Comparison of ENCODE assay signal across 15 cellular contexts in the genomic region with DNA sequence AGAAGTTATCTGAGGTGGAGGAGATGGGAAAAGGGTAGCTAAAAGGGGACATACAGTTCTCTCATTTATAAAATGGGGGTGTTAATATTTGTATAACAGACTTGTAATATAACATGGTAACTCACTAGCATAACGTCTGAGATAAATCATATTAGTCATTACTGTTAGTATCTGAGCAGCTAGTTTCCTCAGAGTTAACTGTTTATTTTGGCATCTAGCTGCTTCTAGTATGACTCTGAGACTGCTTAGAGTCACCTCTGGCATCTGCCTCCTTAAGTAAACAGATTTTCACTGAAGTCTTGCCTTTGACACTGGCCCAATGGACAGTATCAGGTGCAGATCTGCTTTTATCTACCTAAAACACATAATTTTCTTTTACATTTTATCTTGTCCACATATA. TPM values are rescaled to one million over a fixed set of nuclear protein-coding genes. Genes with fewer than 3 reads are reported as not detected.
DNase-seq lines count a peak whose midpoint lies in the region; ATAC-seq and TF ChIP-seq lines count a peak whose summit lies in the region.
"Had no signal": no experiment of that assay in that cellular context is flagged by ENCODE, and none has a peak within 500 bp of the region (broad histone marks: within the 10 kb centered on the region; RNA-seq: fewer than 3 reads in every experiment).

No MANE protein-coding gene starts in this region.

- H3K4me1 Mint-ChIP-seq in osteocyte (ENCODE audit: unreplicated experiment): peaks cover 8% of the 10 kb centered on the region
- H3K4me1 Mint-ChIP-seq: activated naive CD4-positive, alpha-beta T cell treated with anti-CD3 and anti-CD28 coated beads, Interleukin-2, amount 10 ng/mL, durations not matched to agents 7 days and 5 days had no signal

- H3K4me2 ChIP-seq in PC-3 (ENCODE audit: low read length): no peak overlapping the region

- H3K27ac ChIP-seq in PC-3 (ENCODE audit: low read length): no peak overlapping the region
- H3K27ac ChIP-seq in epithelial cell of prostate: no peak overlapping the region

- H3K27ac Mint-ChIP-seq in osteocyte (ENCODE audit: unreplicated experiment): peak overlapping the region; percentile 42
- H3K27ac Mint-ChIP-seq: activated naive CD4-positive, alpha-beta T cell treated with anti-CD3 and anti-CD28 coated beads, Interleukin-2, amount 10 ng/mL, durations not matched to agents 7 days and 5 days; mesothelial cell of epicardium had no signal

- no TSS peak for BruUV-seq in PC-3 (replicated peaks; lab: Mats Ljungman, UMichigan)

- no peaks in the 10 kb centered on the region for H3K36me3 ChIP-seq in PC-3 (ENCODE audit: low read depth, low read length)

- POLR2A ChIA-PET in PC-3 (lab: Charles Lee; ENCODE audit: unreplicated experiment): no interaction called here

- CTCF ChIA-PET in PC-3 (lab: Charles Lee): no interaction called here

- intact Hi-C loops in PC-3 (cut with micrococcal nuclease): loop anchor here (5.0 kb wide), 1 partner anchor 56 kb away; the partner anchor contains the start of gene SLC30A9

- no peak overlapping the region for H3K4me3 ChIP-seq in PC-3 (ENCODE audit: low read length)

- no peak for TF ChIP-seq CTCF in PC-3 (conservative IDR thresholded peaks at IDR 0.05; ENCODE audit: low read depth, low read length)
- no peak for TF ChIP-seq CTCF in osteocyte (IDR thresholded peaks at IDR 0.05)

- DNase-seq in EL (peak; percentile 76), PC-3 (peak; percentile 79), epithelial cell of prostate (ENCODE audit: low read depth, low spot score) (peak; percentile 64), osteocyte (ENCODE audit: extremely low spot score, unreplicated experiment) (no peak)
- no peak for DNase-seq in effector CD4-positive, alpha-beta T cell
- DNase-seq: activated naive CD4-positive, alpha-beta T cell treated with anti-CD3 and anti-CD28 coated beads, Interleukin-2, amount 10 ng/mL, durations not matched to agents 7 days and 5 days; Caco-2; H7; NCI-H2171 treated with DMSO at 0.1 percent for 48 hours; substantia nigra; T1000 had no signal

- no peak overlapping the region for H3K9ac ChIP-seq in PC-3 (ENCODE audit: low read length)

- H3K79me2 ChIP-seq in PC-3 (ENCODE audit: low read length): no peaks in the 10 kb centered on the region

- no peaks in the 10 kb centered on the region for H3K27me3 ChIP-seq in PC-3 (ENCODE audit: low read length)

- peaks cover 16% of the 10 kb centered on the region for H3K9me3 Mint-ChIP-seq in osteocyte (ENCODE audit: unreplicated experiment)

- no peaks in the 10 kb centered on the region for H3K9me2 ChIP-seq in PC-3 (replicated peaks; ENCODE audit: low read length)

- no peaks in the 10 kb centered on the region for H4K20me1 ChIP-seq in PC-3 (ENCODE audit: low read length)

- H3K4me1 ChIP-seq in PC-3 (ENCODE audit: insufficient read depth, low read length): peaks cover 6% of the 10 kb centered on the region
- H3K4me1 ChIP-seq: Caco-2 had no signal

- H3F3A ChIP-seq in PC-3 (ENCODE audit: low read length, unreplicated experiment): no peaks in the 10 kb centered on the region

- H3K27me3 Mint-ChIP-seq in osteocyte (ENCODE audit: unreplicated experiment): no peaks in the 10 kb centered on the region
- H3K27me3 Mint-ChIP-seq: activated naive CD4-positive, alpha-beta T cell treated with anti-CD3 and anti-CD28 coated beads, Interleukin-2, amount 10 ng/mL, durations not matched to agents 7 days and 5 days had no signal

- no peaks in the 10 kb centered on the region for H3K9me3 ChIP-seq in PC-3 (ENCODE audit: low read length)
- H3K9me3 ChIP-seq: Caco-2 had no signal

- peak; percentile 99 for ATAC-seq in PC-3
- ATAC-seq in HG02678 (IDR thresholded peaks at IDR 0.05; ENCODE audit: unreplicated experiment): no peak
- ATAC-seq in HG02973 (IDR thresholded peaks at IDR 0.05; ENCODE audit: unreplicated experiment): no peak
- no peak for ATAC-seq in HG03378 (IDR thresholded peaks at IDR 0.05; ENCODE audit: unreplicated experiment)

- no peak overlapping the region for H2AFZ ChIP-seq in PC-3 (ENCODE audit: low read length)

- no peak overlapping the region for H3K4me3 Mint-ChIP-seq in osteocyte (ENCODE audit: unreplicated experiment)
- H3K4me3 Mint-ChIP-seq: activated naive CD4-positive, alpha-beta T cell treated with anti-CD3 and anti-CD28 coated beads, Interleukin-2, amount 10 ng/mL, durations not matched to agents 7 days and 5 days; mesothelial cell of epicardium had no signal

- H3K36me3 Mint-ChIP-seq in osteocyte (ENCODE audit: unreplicated experiment): peaks cover 45% of the 10 kb centered on the region

RNA-seq across cellular contexts. Expression of gene SLC30A9, which starts 58.1 kb away (rescaled TPM):
- total RNA-seq in PC-3 (2014; rRNA removed) (32.4 and 32.7 TPM in 2 replicates), osteocyte (51.5 and 56.2 TPM in 2 replicates)

Comparison
In these comparisons a context has a peak if more than half of its experiments do, and no peak if none do; other contexts are left out.
1. DNase-seq: peak in EL (single experiment), PC-3 (single experiment) and epithelial cell of prostate (single experiment); none in osteocyte (single experiment) and effector CD4-positive, alpha-beta T cell (single experiment).